ENCODE assay signal across 1 cellular context in the genomic region with DNA sequence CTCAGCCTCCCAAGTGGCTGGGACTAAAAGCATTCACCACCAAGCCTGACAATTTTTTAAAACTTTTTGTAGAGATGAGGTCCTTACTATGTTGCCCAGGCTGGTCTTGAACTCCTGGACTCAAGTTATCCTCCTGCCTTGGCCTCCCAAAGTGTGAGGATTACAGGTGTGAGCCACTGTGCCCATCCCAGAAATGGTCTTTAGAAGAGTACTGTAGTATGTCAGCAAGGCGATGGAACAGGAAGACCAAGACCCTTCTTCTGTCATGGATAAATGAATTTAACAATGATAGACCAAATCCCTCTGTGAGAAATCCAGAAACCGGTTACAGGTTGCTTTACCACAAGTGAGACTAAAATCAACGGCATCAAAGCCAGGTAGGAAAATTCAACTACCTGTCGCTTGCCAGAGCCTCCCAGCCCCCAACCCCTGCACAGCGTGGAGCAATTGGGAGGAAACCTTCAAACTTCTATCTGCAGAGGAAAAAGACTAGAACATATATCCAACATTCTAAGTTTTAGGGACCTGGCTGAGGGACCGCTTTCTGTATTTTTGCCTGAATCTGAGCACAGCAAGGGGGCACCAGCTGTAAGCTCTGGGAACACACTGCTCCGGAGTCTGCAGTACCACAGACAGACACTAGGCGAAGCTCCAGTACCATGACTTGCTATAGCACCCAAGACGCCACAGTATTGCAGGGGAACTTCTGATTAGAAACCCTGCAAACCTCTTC.
A peak's percentile ranks its signal among the peaks of the same experiment; 100 is the strongest.
TF ChIP-seq lines count a peak whose summit lies in the region.

No MANE protein-coding gene starts in this region.

TF ChIP-seq in HepG2, 621 proteins besides CTCF, POLR2A, EP300 and RAD21 (continued from another document and continues in another):
- TF ChIP-seq, protein P1, sequence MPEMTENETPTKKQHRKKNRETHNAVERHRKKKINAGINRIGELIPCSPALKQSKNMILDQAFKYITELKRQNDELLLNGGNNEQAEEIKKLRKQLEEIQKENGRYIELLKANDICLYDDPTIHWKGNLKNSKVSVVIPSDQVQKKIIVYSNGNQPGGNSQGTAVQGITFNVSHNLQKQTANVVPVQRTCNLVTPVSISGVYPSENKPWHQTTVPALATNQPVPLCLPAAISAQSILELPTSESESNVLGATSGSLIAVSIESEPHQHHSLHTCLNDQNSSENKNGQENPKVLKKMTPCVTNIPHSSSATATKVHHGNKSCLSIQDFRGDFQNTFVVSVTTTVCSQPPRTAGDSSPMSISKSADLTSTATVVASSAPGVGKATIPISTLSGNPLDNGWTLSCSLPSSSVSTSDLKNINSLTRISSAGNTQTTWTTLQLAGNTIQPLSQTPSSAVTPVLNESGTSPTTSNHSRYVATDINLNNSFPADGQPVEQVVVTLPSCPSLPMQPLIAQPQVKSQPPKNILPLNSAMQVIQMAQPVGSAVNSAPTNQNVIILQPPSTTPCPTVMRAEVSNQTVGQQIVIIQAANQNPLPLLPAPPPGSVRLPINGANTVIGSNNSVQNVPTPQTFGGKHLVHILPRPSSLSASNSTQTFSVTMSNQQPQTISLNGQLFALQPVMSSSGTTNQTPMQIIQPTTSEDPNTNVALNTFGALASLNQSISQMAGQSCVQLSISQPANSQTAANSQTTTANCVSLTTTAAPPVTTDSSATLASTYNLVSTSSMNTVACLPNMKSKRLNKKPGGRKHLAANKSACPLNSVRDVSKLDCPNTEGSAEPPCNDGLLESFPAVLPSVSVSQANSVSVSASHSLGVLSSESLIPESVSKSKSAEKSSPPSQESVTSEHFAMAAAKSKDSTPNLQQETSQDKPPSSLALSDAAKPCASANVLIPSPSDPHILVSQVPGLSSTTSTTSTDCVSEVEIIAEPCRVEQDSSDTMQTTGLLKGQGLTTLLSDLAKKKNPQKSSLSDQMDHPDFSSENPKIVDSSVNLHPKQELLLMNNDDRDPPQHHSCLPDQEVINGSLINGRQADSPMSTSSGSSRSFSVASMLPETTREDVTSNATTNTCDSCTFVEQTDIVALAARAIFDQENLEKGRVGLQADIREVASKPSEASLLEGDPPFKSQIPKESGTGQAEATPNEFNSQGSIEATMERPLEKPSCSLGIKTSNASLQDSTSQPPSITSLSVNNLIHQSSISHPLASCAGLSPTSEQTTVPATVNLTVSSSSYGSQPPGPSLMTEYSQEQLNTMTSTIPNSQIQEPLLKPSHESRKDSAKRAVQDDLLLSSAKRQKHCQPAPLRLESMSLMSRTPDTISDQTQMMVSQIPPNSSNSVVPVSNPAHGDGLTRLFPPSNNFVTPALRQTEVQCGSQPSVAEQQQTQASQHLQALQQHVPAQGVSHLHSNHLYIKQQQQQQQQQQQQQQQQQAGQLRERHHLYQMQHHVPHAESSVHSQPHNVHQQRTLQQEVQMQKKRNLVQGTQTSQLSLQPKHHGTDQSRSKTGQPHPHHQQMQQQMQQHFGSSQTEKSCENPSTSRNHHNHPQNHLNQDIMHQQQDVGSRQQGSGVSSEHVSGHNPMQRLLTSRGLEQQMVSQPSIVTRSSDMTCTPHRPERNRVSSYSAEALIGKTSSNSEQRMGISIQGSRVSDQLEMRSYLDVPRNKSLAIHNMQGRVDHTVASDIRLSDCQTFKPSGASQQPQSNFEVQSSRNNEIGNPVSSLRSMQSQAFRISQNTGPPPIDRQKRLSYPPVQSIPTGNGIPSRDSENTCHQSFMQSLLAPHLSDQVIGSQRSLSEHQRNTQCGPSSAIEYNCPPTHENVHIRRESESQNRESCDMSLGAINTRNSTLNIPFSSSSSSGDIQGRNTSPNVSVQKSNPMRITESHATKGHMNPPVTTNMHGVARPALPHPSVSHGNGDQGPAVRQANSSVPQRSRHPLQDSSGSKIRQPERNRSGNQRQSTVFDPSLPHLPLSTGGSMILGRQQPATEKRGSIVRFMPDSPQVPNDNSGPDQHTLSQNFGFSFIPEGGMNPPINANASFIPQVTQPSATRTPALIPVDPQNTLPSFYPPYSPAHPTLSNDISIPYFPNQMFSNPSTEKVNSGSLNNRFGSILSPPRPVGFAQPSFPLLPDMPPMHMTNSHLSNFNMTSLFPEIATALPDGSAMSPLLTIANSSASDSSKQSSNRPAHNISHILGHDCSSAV (CRISPR knock-in tag; IDR thresholded peaks at IDR 0.05; ENCODE audit: borderline replicate concordance): no peak
- no peak for TF ChIP-seq MED13 (CRISPR knock-in tag; IDR thresholded peaks at IDR 0.05)
- 0 out of 2 replicates have a peak, but pooled peaks have one; percentile 45 for TF ChIP-seq ERF (CRISPR knock-in tag; IDR thresholded peaks at IDR 0.05)
- TF ChIP-seq PRMT3 (CRISPR knock-in tag; IDR thresholded peaks at IDR 0.05; ENCODE audit: borderline replicate concordance, low read depth): no peak
- TF ChIP-seq MTA1 (CRISPR knock-in tag; IDR thresholded peaks at IDR 0.05; ENCODE audit: borderline replicate concordance): no peak
- no peak; the same call in 1 of the 2 replicates for TF ChIP-seq GABPB1 (CRISPR knock-in tag; IDR thresholded peaks at IDR 0.05)
- TF ChIP-seq REL (CRISPR knock-in tag; conservative IDR thresholded peaks at IDR 0.05): no peak
- TF ChIP-seq, protein P2, sequence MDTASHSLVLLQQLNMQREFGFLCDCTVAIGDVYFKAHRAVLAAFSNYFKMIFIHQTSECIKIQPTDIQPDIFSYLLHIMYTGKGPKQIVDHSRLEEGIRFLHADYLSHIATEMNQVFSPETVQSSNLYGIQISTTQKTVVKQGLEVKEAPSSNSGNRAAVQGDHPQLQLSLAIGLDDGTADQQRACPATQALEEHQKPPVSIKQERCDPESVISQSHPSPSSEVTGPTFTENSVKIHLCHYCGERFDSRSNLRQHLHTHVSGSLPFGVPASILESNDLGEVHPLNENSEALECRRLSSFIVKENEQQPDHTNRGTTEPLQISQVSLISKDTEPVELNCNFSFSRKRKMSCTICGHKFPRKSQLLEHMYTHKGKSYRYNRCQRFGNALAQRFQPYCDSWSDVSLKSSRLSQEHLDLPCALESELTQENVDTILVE (CRISPR knock-in tag; IDR thresholded peaks at IDR 0.05): 0 out of 2 replicates have a peak, but pooled peaks have one; percentile 59
- 0 out of 2 replicates have a peak, but pooled peaks have one; percentile 38 for TF ChIP-seq ZFP90 (CRISPR knock-in tag; IDR thresholded peaks at IDR 0.05; ENCODE audit: borderline replicate concordance)
- no peak for TF ChIP-seq SKI (IDR thresholded peaks at IDR 0.05; ENCODE audit: partially characterized antibody)
- TF ChIP-seq, protein P3, sequence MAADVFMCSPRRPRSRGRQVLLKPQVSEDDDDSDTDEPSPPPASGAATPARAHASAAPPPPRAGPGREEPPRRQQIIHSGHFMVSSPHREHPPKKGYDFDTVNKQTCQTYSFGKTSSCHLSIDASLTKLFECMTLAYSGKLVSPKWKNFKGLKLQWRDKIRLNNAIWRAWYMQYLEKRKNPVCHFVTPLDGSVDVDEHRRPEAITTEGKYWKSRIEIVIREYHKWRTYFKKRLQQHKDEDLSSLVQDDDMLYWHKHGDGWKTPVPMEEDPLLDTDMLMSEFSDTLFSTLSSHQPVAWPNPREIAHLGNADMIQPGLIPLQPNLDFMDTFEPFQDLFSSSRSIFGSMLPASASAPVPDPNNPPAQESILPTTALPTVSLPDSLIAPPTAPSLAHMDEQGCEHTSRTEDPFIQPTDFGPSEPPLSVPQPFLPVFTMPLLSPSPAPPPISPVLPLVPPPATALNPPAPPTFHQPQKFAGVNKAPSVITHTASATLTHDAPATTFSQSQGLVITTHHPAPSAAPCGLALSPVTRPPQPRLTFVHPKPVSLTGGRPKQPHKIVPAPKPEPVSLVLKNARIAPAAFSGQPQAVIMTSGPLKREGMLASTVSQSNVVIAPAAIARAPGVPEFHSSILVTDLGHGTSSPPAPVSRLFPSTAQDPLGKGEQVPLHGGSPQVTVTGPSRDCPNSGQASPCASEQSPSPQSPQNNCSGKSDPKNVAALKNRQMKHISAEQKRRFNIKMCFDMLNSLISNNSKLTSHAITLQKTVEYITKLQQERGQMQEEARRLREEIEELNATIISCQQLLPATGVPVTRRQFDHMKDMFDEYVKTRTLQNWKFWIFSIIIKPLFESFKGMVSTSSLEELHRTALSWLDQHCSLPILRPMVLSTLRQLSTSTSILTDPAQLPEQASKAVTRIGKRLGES (CRISPR knock-in tag; IDR thresholded peaks at IDR 0.05; ENCODE audit: borderline replicate concordance): no peak
- no peak for TF ChIP-seq SCMH1 (CRISPR knock-in tag; IDR thresholded peaks at IDR 0.05; ENCODE audit: borderline replicate concordance)
- TF ChIP-seq, protein P4, sequence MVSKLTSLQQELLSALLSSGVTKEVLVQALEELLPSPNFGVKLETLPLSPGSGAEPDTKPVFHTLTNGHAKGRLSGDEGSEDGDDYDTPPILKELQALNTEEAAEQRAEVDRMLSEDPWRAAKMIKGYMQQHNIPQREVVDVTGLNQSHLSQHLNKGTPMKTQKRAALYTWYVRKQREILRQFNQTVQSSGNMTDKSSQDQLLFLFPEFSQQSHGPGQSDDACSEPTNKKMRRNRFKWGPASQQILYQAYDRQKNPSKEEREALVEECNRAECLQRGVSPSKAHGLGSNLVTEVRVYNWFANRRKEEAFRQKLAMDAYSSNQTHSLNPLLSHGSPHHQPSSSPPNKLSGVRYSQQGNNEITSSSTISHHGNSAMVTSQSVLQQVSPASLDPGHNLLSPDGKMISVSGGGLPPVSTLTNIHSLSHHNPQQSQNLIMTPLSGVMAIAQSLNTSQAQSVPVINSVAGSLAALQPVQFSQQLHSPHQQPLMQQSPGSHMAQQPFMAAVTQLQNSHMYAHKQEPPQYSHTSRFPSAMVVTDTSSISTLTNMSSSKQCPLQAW (CRISPR knock-in tag; IDR thresholded peaks at IDR 0.05): 0 out of 2 replicates have a peak, but pooled peaks have one; percentile 15
- TF ChIP-seq MZF1 (CRISPR knock-in tag; IDR thresholded peaks at IDR 0.05; ENCODE audit: borderline replicate concordance): no peak
- TF ChIP-seq, protein P5, sequence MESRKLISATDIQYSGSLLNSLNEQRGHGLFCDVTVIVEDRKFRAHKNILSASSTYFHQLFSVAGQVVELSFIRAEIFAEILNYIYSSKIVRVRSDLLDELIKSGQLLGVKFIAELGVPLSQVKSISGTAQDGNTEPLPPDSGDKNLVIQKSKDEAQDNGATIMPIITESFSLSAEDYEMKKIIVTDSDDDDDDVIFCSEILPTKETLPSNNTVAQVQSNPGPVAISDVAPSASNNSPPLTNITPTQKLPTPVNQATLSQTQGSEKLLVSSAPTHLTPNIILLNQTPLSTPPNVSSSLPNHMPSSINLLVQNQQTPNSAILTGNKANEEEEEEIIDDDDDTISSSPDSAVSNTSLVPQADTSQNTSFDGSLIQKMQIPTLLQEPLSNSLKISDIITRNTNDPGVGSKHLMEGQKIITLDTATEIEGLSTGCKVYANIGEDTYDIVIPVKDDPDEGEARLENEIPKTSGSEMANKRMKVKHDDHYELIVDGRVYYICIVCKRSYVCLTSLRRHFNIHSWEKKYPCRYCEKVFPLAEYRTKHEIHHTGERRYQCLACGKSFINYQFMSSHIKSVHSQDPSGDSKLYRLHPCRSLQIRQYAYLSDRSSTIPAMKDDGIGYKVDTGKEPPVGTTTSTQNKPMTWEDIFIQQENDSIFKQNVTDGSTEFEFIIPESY (CRISPR knock-in tag; IDR thresholded peaks at IDR 0.05): peak; percentile 40; the same call in 1 of the 2 replicates
- TF ChIP-seq MIER3 (CRISPR knock-in tag; IDR thresholded peaks at IDR 0.05; ENCODE audit: borderline replicate concordance): peak; percentile 65; the same call in 1 of the 2 replicates
- TF ChIP-seq, protein P6, sequence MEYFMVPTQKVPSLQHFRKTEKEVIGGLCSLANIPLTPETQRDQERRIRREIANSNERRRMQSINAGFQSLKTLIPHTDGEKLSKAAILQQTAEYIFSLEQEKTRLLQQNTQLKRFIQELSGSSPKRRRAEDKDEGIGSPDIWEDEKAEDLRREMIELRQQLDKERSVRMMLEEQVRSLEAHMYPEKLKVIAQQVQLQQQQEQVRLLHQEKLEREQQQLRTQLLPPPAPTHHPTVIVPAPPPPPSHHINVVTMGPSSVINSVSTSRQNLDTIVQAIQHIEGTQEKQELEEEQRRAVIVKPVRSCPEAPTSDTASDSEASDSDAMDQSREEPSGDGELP (IDR thresholded peaks at IDR 0.05; ENCODE audit: borderline replicate concordance, low read depth): peak; percentile 59; the same call in 1 of the 2 replicates
- peak; percentile 61; the same call in 1 of the 2 replicates for TF ChIP-seq ZKSCAN8 (CRISPR knock-in tag; IDR thresholded peaks at IDR 0.05; ENCODE audit: borderline replicate concordance)
- TF ChIP-seq JUN (CRISPR knock-in tag; IDR thresholded peaks at IDR 0.05): no peak
- TF ChIP-seq ZNF329 (CRISPR knock-in tag; IDR thresholded peaks at IDR 0.05; ENCODE audit: low read depth): no peak
- TF ChIP-seq, protein P7, sequence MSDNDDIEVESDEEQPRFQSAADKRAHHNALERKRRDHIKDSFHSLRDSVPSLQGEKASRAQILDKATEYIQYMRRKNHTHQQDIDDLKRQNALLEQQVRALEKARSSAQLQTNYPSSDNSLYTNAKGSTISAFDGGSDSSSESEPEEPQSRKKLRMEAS (IDR thresholded peaks at IDR 0.05): no peak
- TF ChIP-seq ZNF713 (CRISPR knock-in tag; IDR thresholded peaks at IDR 0.05): no peak
- TF ChIP-seq SOX5 (CRISPR knock-in tag; IDR thresholded peaks at IDR 0.05; ENCODE audit: borderline replicate concordance): peak; percentile 9; the same call in 1 of the 2 replicates
- TF ChIP-seq HDAC2 (CRISPR knock-in tag; IDR thresholded peaks at IDR 0.05): 0 out of 2 replicates have a peak, but pooled peaks have one; percentile 21
- TF ChIP-seq KDM4B (CRISPR knock-in tag; IDR thresholded peaks at IDR 0.05): peak; percentile 59; the same call in 1 of the 2 replicates
- 0 out of 2 replicates have a peak, but pooled peaks have one; percentile 23 for TF ChIP-seq TBX2 (CRISPR knock-in tag; IDR thresholded peaks at IDR 0.05; ENCODE audit: borderline replicate concordance)
- TF ChIP-seq PPARG (CRISPR knock-in tag; conservative IDR thresholded peaks at IDR 0.05): no peak
- TF ChIP-seq HNF4A (CRISPR knock-in tag; IDR thresholded peaks at IDR 0.05): 0 out of 2 replicates have a peak, but pooled peaks have one; percentile 2
- TF ChIP-seq SAFB2 (CRISPR knock-in tag; IDR thresholded peaks at IDR 0.05; ENCODE audit: borderline replicate concordance, low read depth): no peak
- TF ChIP-seq ZNF24 (IDR thresholded peaks at IDR 0.05): no peak
- TF ChIP-seq, protein P8, sequence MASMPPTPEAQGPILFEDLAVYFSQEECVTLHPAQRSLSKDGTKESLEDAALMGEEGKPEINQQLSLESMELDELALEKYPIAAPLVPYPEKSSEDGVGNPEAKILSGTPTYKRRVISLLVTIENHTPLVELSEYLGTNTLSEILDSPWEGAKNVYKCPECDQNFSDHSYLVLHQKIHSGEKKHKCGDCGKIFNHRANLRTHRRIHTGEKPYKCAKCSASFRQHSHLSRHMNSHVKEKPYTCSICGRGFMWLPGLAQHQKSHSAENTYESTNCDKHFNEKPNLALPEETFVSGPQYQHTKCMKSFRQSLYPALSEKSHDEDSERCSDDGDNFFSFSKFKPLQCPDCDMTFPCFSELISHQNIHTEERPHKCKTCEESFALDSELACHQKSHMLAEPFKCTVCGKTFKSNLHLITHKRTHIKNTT (CRISPR knock-in tag; IDR thresholded peaks at IDR 0.05): no peak
- TF ChIP-seq, protein P9, sequence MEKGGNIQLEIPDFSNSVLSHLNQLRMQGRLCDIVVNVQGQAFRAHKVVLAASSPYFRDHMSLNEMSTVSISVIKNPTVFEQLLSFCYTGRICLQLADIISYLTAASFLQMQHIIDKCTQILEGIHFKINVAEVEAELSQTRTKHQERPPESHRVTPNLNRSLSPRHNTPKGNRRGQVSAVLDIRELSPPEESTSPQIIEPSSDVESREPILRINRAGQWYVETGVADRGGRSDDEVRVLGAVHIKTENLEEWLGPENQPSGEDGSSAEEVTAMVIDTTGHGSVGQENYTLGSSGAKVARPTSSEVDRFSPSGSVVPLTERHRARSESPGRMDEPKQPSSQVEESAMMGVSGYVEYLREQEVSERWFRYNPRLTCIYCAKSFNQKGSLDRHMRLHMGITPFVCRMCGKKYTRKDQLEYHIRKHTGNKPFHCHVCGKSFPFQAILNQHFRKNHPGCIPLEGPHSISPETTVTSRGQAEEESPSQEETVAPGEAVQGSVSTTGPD (CRISPR knock-in tag; IDR thresholded peaks at IDR 0.05): no peak
